In the genomic region with DNA sequence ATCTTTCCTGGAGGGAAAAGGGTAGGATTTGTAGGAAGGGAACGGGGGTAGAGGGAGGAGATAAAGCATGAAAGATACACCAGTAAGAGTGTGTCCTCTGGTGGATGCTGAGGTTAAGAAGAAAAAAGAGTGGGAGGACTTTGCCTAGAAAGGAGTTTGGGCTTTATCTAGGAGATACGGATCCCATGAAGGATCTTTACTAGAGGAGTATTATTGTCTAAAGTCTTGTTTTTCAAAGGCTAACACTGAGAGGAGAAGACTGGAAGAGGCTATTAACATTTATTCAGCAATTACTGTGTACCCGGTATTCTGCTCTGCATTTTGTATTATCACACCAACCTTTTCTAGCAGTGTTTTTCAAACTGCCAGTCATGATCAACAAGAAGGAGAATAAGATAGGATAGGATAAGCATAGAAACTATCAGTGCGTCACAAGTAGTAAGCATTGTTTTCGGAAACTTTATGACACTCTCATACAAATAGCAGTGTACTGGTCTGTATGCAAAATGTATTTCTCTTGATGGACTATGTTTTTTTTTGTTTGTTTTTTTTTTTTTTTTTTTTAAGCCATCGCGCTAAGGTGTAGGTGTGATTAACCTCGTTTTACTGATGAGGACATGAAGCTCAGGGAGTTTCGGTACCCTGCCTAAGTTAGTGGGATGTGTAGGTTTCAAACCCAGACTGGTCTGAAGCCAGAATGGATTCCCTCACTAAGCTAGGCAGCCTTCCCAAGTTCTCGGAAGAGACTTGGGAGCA, we compare ENCODE assay signal across 8 cellular contexts. TPM values are rescaled to one million over a fixed set of nuclear protein-coding genes. Genes with fewer than 3 reads are reported as not detected.
DNase-seq lines count a peak whose midpoint lies in the region; TF ChIP-seq lines count a peak whose summit lies in the region.

No MANE protein-coding gene starts in this region.

- peak overlapping the region; percentile 17; the same call in 1 of the 2 replicates for H3K27ac ChIP-seq in OCI-LY3 (ENCODE audit: low read length)

- H2AFZ ChIP-seq in OCI-LY3 (ENCODE audit: low read depth, low read length): peak overlapping the region; percentile 18; the same call in 1 of the 2 replicates

- H3K9me3 Mint-ChIP-seq in CD14-positive monocyte (no peaks in the 10 kb centered on the region), neural crest cell (no peaks in the 10 kb centered on the region)

- intact Hi-C loops in CD14-positive monocyte (cut with micrococcal nuclease): loop anchor here (1.0 to 10.0 kb wide), 5 partner anchors 50 to 230 kb away; a partner anchor contains a TSS

- H3K36me3 ChIP-seq in OCI-LY3 (replicated peaks; ENCODE audit: low read depth, low read length) (peaks cover 6% of the 10 kb centered on the region), endocrine pancreas (ENCODE audit: control insufficient read depth, insufficient read depth, low read length) (no peaks in the 10 kb centered on the region)

- H3K9ac ChIP-seq in OCI-LY3 (ENCODE audit: low read length): peak overlapping the region; percentile 67
- H3K9ac ChIP-seq in endocrine pancreas (ENCODE audit: control insufficient read depth, insufficient read depth, low read length): peak overlapping the region; percentile 97

- H3K9me3 ChIP-seq in OCI-LY3 (ENCODE audit: insufficient read depth, low read length) (no peaks in the 10 kb centered on the region), endocrine pancreas (ENCODE audit: control insufficient read depth, low read length) (no peaks in the 10 kb centered on the region)

- DNase-seq in CD14-positive monocyte (ENCODE audit: low spot score) (no peak), neural crest cell (ENCODE audit: low read depth, low spot score) (no peak), NCI-H2107 (lab: John Stamatoyannopoulos, UW) (no peak), NCI-H146 treated with DMSO at 0.1 percent for 48 hours (lab: John Stamatoyannopoulos, UW; ENCODE audit: unreplicated experiment) (no peak), NCI-H1930 (lab: John Stamatoyannopoulos, UW) (no peak), GF-D8 (lab: John Stamatoyannopoulos, UW) (no peak)

- no peak for TF ChIP-seq CTCF in CD14-positive monocyte (IDR thresholded peaks at IDR 0.05)
- no peak for TF ChIP-seq CTCF in OCI-LY3 (IDR thresholded peaks at IDR 0.05; ENCODE audit: low read depth, low read length)
- TF ChIP-seq CTCF in neural crest cell (conservative IDR thresholded peaks at IDR 0.05): no peak

- no peaks in the 10 kb centered on the region; the same call in 1 of the 2 replicates for H4K20me1 ChIP-seq in OCI-LY3 (ENCODE audit: insufficient read depth, low read length)

- peak overlapping the region; percentile 81 for H3K4me3 ChIP-seq in OCI-LY3 (ENCODE audit: low read length)
- H3K4me3 ChIP-seq in endocrine pancreas (ENCODE audit: control insufficient read depth, insufficient read depth, low read length): peak overlapping the region; percentile 74

- peaks cover 47% of the 10 kb centered on the region for H3K4me1 Mint-ChIP-seq in CD14-positive monocyte
- peaks cover 33% of the 10 kb centered on the region for H3K4me1 Mint-ChIP-seq in neural crest cell

- no peaks in the 10 kb centered on the region for H3K27me3 ChIP-seq in OCI-LY3 (ENCODE audit: low read depth, low read length)
- no peaks in the 10 kb centered on the region for H3K27me3 ChIP-seq in endocrine pancreas (ENCODE audit: control insufficient read depth, insufficient read depth, low read length)

- H3K4me1 ChIP-seq in OCI-LY3 (ENCODE audit: low read length) (peaks cover 39% of the 10 kb centered on the region), endocrine pancreas (ENCODE audit: control insufficient read depth, insufficient read depth, low read length) (peaks cover 7% of the 10 kb centered on the region)

- H3K36me3 Mint-ChIP-seq in CD14-positive monocyte (peaks cover 8 to 11% of the 10 kb centered on the region in 2 donors), neural crest cell (ENCODE audit: low read depth) (peaks cover 2% of the 10 kb centered on the region)

- H3K27ac Mint-ChIP-seq in CD14-positive monocyte (peak overlapping the region in 2 of 7 donors; percentile 62 to 85), neural crest cell (ENCODE audit: unreplicated experiment) (no peak overlapping the region)

- H3K79me2 ChIP-seq in OCI-LY3 (ENCODE audit: low read length): peaks cover 17% of the 10 kb centered on the region

- H3K4me3 Mint-ChIP-seq in CD14-positive monocyte: peak overlapping the region; percentile 91 to 95
- peak overlapping the region; percentile 95 for H3K4me3 Mint-ChIP-seq in neural crest cell

- peak overlapping the region; percentile 86 for H3K4me2 ChIP-seq in OCI-LY3 (ENCODE audit: low read length)

- no peaks in the 10 kb centered on the region for H3K27me3 Mint-ChIP-seq in CD14-positive monocyte (ENCODE audit: low read depth in 3 of 3)
- no peaks in the 10 kb centered on the region for H3K27me3 Mint-ChIP-seq in neural crest cell (ENCODE audit: low read depth)

RNA-seq across cellular contexts. Expression of a gene that starts 1.4 kb away (rescaled TPM):
- polyA plus RNA-seq in CD14-positive monocyte: 1 to 10 TPM; 3.1 to 6.8 TPM
- 22.4 and 23.2 TPM in 2 replicates for total RNA-seq in neural crest cell

RNA-seq across cellular contexts. Expression of a gene that starts 43.7 kb away (rescaled TPM):
- polyA plus RNA-seq in CD14-positive monocyte: under 1 TPM in 1 of 2 donors, not detected in 1; 0.06 TPM
- total RNA-seq in neural crest cell: 0.16 and 0.25 TPM in 2 replicates

RNA-seq across cellular contexts. Expression of a gene that starts 46.7 kb away (rescaled TPM):
- 10 to 100 TPM; 29.7 to 34.2 TPM for polyA plus RNA-seq in CD14-positive monocyte
- 7.1 and 7.5 TPM in 2 replicates for total RNA-seq in neural crest cell

RNA-seq across cellular contexts. Expression of a gene that starts 53.6 kb away (rescaled TPM):
- 10 to 100 TPM; 13.2 to 14.5 TPM for polyA plus RNA-seq in CD14-positive monocyte
- total RNA-seq in neural crest cell: 32.7 and 37.8 TPM in 2 replicates
